In the genomic region with DNA sequence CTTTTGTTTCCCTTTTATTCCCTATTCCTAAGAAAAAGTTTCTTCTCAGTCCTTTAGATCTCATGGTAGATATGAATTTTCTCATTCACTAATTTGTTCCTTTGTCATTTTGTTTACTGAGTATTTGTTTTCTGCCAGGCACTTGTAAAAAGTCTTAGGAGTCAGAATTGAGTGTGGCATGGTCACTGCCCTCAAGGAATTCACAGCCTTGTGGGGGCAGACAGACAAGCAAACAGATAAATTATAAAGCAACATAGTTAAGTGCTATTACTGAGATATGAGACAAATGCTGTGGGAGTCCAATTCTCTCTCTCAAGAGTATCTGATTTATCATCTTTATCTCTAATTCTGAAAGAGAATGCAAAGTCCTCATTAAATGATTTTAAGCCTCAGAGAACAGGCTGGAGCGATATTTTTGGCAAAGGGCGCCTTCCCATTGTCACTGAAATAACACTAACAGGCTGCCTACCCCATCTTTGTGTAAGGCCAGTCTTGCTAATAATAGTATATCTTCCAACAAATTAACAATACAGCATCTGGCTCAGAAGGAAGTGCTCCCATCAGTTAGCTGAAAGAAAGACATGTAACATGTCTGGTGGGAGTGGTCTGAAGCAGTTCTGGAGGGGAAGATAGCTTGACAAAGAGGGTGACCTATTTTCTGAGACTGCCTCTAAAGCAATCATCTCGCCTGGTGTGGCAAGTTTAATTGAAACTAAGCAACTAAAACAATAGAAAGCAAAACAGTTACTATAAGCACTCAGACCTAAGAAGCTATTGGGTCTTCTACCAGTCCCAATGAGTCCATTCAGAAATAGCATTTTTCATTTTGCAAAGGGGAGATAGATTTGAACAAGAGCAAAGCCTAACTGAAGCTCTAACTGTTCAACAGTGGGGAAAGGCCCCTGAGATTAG, we compare ENCODE assay signal across 19 cellular contexts.
"Had no signal": no experiment of that assay in that cellular context is flagged by ENCODE, and none has a peak within 500 bp of the region (broad histone marks: within the 10 kb centered on the region; RNA-seq: fewer than 3 reads in every experiment).

No MANE protein-coding gene starts in this region.

- ATAC-seq: activated CD8-positive, alpha-beta T cell treated with anti-CD3 and anti-CD28 coated beads, Interleukin-2, amount 10 ng/mL, durations not matched to agents 7 days and 5 days; activated naive CD8-positive, alpha-beta T cell treated with anti-CD3 and anti-CD28 coated beads, Interleukin-2, amount 50 U/mL, for 24 hours; activated T-cell treated with anti-CD3 and anti-CD28 coated beads, Interleukin-2, amount 50 U/mL, for 4 hours; naive thymus-derived CD8-positive, alpha-beta T cell had no signal

- H3K9me3 ChIP-seq: left ventricle myocardium inferior, right atrium auricular region, transverse colon had no signal

- H3K4me1 ChIP-seq: left ventricle myocardium inferior, right atrium auricular region, transverse colon had no signal

- H3K4me3 ChIP-seq: left ventricle myocardium inferior, right atrium auricular region, skin epidermis, transverse colon had no signal

- DNase-seq: activated CD4-positive, alpha-beta T cell treated with anti-CD3 and anti-CD28 coated beads, Interleukin-2, amount 10 ng/mL, durations not matched to agents 24 days and 14 days; activated CD8-positive, alpha-beta T cell treated with anti-CD3 and anti-CD28 coated beads, Interleukin-2, amount 10 ng/mL, durations not matched to agents 7 days and 5 days; activated effector memory CD4-positive, alpha-beta T cell treated with Interleukin-2 at 50 U/mL for 16 hours; activated naive CD4-positive, alpha-beta T cell treated with anti-CD3 and anti-CD28 coated beads, Interleukin-2, amount 10 ng/mL, durations not matched to agents 7 days and 5 days; activated naive CD8-positive, alpha-beta T cell treated with anti-CD3 and anti-CD28 coated beads, Interleukin-2, amount 50 U/mL, for 24 hours; activated T-cell treated with anti-CD3 and anti-CD28 coated beads, Interleukin-2, amount 50 U/mL, for 4 hours; anterior cingulate cortex; central memory CD4-positive, alpha-beta T cell; erythroblast; foreskin melanocyte; kidney; left ventricle myocardium inferior; mesenchymal stem cell; naive thymus-derived CD8-positive, alpha-beta T cell; nucleus accumbens; posterior cingulate gyrus; transverse colon had no signal

- H3K36me3 ChIP-seq: left ventricle myocardium inferior, right atrium auricular region, transverse colon had no signal

- H3K27ac ChIP-seq: left ventricle myocardium inferior, right atrium auricular region, skin epidermis, transverse colon had no signal
